In the genomic region with DNA sequence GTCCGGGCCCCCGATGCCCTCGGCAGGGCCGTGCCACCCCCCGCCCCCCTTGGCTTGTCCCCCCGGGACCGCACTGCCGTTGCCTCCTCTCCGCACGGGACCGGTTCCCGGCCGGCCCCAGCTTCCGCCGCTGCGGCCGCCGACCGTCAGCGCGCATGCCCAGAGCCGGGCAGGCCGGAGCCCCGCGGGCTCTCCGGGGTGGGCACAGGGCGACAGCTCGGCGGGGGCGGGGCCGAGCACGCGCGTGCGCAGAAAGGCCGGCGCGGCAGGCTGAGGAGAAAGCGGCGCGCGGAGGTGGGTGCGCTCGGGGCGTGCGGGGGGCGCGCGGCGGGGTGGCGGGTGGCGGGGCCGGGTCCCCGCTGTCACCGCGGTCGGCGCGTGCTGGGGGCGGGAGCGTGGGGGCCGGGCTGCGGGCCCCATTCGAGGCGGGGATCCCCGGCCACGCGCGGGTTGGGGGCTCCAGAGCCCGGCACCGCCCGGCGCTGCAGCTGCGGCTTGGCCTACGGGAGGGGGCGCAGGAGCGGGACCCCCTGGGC, we compare ENCODE assay signal across 8 cellular contexts. TPM values are rescaled to one million over a fixed set of nuclear protein-coding genes. Genes with fewer than 3 reads are reported as not detected.
DNase-seq lines count a peak whose midpoint lies in the region; ATAC-seq and TF ChIP-seq lines count a peak whose summit lies in the region.

A gene (plus strand): TSS at position 251 of the 536 bp plus-strand sequence. CDS start 21,022 bp downstream, outside the sequence.

- no TSS peak for BruUV-seq in OCI-LY7 (replicated peaks; lab: Mats Ljungman, UMichigan)

- TF ChIP-seq CTCF in OCI-LY7 (conservative IDR thresholded peaks at IDR 0.05; ENCODE audit: low read length) = no peak
- TF ChIP-seq CTCF in epithelial cell of proximal tubule (conservative IDR thresholded peaks at IDR 0.05; ENCODE audit: low read depth, low read length) = no peak
- TF ChIP-seq CTCF in mucosa of descending colon (IDR thresholded peaks at IDR 0.05) = no peak

- peaks cover 18% of the 10 kb centered on the region; the same call in 1 of the 2 replicates for H3K79me2 ChIP-seq in OCI-LY7 (ENCODE audit: insufficient read depth, low read depth, low read length)

- H3K36me3 ChIP-seq in OCI-LY7 (ENCODE audit: insufficient read depth, low read length) = peaks cover 7% of the 10 kb centered on the region; the same call in 1 of the 2 replicates
- H3K36me3 ChIP-seq in mucosa of descending colon (ENCODE audit: low read depth) = no peaks in the 10 kb centered on the region

- DNase-seq in AML-193 (lab: John Stamatoyannopoulos, UW) = peak; percentile 58 to 66
- DNase-seq in OCI-LY7 (ENCODE audit: low spot score) = peak; percentile 91
- peak; percentile 79 for DNase-seq in activated T-cell treated with anti-CD3 and anti-CD28 coated beads, Interleukin-2, amount 50 U/mL, for 1 hour
- DNase-seq in epithelial cell of proximal tubule (ENCODE audit: low read depth) = no peak
- DNase-seq in mucosa of descending colon = peak; percentile 87 to 94 (median 90)
- peak; percentile 60 to 72 for DNase-seq in stimulated activated CD8-positive, alpha-beta memory T cell treated with anti-CD3 and anti-CD28 coated beads, Interleukin-2, amount 100 ng/mL, for 1 hour (ENCODE audit: low read depth in 2 of 2)

- H3K4me1 ChIP-seq in OCI-LY7 (ENCODE audit: insufficient read depth, low read length, poor library complexity, severe bottlenecking) (peaks cover 51% of the 10 kb centered on the region), mucosa of descending colon (ENCODE audit: low read depth) (peaks cover 24% of the 10 kb centered on the region)

- peak within 1 kb of the TSS; percentile 91 for H3K4me2 ChIP-seq in OCI-LY7 (ENCODE audit: low read length)

- ATAC-seq in GM19025 (IDR thresholded peaks at IDR 0.05; ENCODE audit: low read depth, unreplicated experiment) = peak; percentile 70
- ATAC-seq in HG03565 (IDR thresholded peaks at IDR 0.05; ENCODE audit: unreplicated experiment) = peak; percentile 39
- ATAC-seq in mucosa of descending colon = peak; percentile 88

- no peaks in the 10 kb centered on the region for H3K9me2 ChIP-seq in OCI-LY7 (ENCODE audit: insufficient read depth, low read length)

- POLR2A ChIA-PET in OCI-LY7 (lab: Charles Lee) = interaction anchor here (0.6 kb wide), 1 partner anchor 145 kb away, joined by 3 read pairs; no protein-coding TSS in a partner anchor

- H3K4me3 ChIP-seq in OCI-LY7 (ENCODE audit: low read depth, low read length, poor library complexity, severe bottlenecking) = peak within 1 kb of the TSS; percentile 92
- peak within 1 kb of the TSS; percentile 84 for H3K4me3 ChIP-seq in epithelial cell of proximal tubule (ENCODE audit: low read depth, low read length)
- peak within 1 kb of the TSS; percentile 54 for H3K4me3 ChIP-seq in mucosa of descending colon

- intact Hi-C loops in OCI-LY7 (cut with micrococcal nuclease; ENCODE audit: unreplicated experiment) = loop anchor here (2.0 kb wide), 1 partner anchor 26 kb away; no protein-coding TSS in a partner anchor
- intact Hi-C loops in mucosa of descending colon (cut with DNase I, micrococcal nuclease) = no loop called here

- CTCF ChIA-PET in OCI-LY7 (lab: Charles Lee; ENCODE audit: unreplicated experiment) = no interaction called here

- peak within 1 kb of the TSS; percentile 86 for H3K27ac ChIP-seq in OCI-LY7 (ENCODE audit: low read depth, low read length, poor library complexity, severe bottlenecking)

- H2AFZ ChIP-seq in OCI-LY7 (ENCODE audit: low read length) = no peak within 1 kb of the TSS

- H4K20me1 ChIP-seq in OCI-LY7 (ENCODE audit: insufficient read depth, low read length) = peaks cover 9% of the 10 kb centered on the region; the same call in 1 of the 2 replicates

- H3K9me3 ChIP-seq in OCI-LY7 (ENCODE audit: low read length) = no peaks in the 10 kb centered on the region
- no peaks in the 10 kb centered on the region for H3K9me3 ChIP-seq in mucosa of descending colon

RNA-seq across cellular contexts. Expression of the gene that starts here (rescaled TPM):
- 19.8 and 23.4 TPM in 2 replicates for total RNA-seq in OCI-LY7 (2014; rRNA removed; shearing (Covaris generic))
- total RNA-seq in OCI-LY7 (2022) (29.9 and 34.7 TPM in 2 replicates), epithelial cell of proximal tubule (7.8 and 9.1 TPM in 2 replicates), mucosa of descending colon (10 to 100 TPM in 1 of 3 donors, 1 to 10 TPM in 2; 6.9 to 14.3 (median 8.5) TPM)
